Comparison of ENCODE assay signal across 1 cellular context in the genomic region with DNA sequence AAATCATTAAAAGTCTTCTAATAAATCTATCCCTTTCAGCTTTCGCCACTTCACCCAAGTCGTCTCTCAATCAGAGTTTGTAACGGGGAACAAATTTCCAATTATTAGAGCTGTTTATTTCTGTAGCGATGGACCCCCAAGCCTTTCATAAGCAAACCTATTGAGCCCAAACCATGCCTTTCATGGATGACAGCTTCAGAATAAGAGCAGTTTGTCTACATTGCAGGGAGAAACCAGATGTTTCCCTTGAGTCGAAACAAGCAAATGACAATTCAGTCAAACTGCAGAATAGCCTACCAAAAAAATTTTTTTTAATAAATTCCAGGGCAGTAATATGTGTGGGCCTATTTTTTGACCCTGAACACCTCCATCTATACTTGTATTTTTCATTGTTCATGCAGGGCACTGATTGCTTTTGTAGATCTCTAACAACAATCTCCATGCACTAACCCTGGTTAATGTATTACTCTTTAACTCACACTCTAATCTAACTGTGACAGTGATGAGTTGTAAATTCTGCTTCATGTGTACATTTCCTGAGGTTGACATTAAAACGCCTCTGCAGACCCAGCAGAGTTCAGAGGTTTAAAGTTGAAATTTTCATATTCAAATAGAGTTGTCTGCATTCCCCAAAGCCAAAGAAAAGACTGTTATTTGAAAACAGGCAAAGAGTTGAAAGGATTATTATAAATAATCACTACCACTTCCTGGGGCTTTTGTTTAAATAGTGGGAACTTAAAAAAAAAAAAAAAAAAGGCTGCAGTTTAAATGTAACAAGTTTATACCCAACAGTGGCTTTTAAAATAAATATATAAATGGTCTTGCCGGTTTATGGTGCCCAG.
A peak's percentile ranks its signal among the peaks of the same experiment; 100 is the strongest.
TF ChIP-seq lines count a peak whose summit lies in the region.

No MANE protein-coding gene starts in this region.

TF ChIP-seq in HepG2, 621 proteins besides CTCF, POLR2A, EP300 and RAD21 (continued from another document and continues in another):
- TF ChIP-seq, protein P1, sequence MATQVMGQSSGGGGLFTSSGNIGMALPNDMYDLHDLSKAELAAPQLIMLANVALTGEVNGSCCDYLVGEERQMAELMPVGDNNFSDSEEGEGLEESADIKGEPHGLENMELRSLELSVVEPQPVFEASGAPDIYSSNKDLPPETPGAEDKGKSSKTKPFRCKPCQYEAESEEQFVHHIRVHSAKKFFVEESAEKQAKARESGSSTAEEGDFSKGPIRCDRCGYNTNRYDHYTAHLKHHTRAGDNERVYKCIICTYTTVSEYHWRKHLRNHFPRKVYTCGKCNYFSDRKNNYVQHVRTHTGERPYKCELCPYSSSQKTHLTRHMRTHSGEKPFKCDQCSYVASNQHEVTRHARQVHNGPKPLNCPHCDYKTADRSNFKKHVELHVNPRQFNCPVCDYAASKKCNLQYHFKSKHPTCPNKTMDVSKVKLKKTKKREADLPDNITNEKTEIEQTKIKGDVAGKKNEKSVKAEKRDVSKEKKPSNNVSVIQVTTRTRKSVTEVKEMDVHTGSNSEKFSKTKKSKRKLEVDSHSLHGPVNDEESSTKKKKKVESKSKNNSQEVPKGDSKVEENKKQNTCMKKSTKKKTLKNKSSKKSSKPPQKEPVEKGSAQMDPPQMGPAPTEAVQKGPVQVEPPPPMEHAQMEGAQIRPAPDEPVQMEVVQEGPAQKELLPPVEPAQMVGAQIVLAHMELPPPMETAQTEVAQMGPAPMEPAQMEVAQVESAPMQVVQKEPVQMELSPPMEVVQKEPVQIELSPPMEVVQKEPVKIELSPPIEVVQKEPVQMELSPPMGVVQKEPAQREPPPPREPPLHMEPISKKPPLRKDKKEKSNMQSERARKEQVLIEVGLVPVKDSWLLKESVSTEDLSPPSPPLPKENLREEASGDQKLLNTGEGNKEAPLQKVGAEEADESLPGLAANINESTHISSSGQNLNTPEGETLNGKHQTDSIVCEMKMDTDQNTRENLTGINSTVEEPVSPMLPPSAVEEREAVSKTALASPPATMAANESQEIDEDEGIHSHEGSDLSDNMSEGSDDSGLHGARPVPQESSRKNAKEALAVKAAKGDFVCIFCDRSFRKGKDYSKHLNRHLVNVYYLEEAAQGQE (IDR thresholded peaks at IDR 0.05; ENCODE audit: borderline replicate concordance in 1 of 2, low read depth in 1 of 2, low read length in 2 of 2) = no peak
- TF ChIP-seq MEF2D (CRISPR knock-in tag; IDR thresholded peaks at IDR 0.05) = peak; percentile 80
- TF ChIP-seq RARA (CRISPR knock-in tag; IDR thresholded peaks at IDR 0.05) = peak; percentile 99
- TF ChIP-seq SAFB2 (CRISPR knock-in tag; IDR thresholded peaks at IDR 0.05; ENCODE audit: borderline replicate concordance, low read depth) = no peak
- peak; percentile 97 for TF ChIP-seq GFI1 (CRISPR knock-in tag; IDR thresholded peaks at IDR 0.05; ENCODE audit: borderline replicate concordance)
- TF ChIP-seq MATR3 (CRISPR knock-in tag; IDR thresholded peaks at IDR 0.05) = no peak
- TF ChIP-seq, protein P2, sequence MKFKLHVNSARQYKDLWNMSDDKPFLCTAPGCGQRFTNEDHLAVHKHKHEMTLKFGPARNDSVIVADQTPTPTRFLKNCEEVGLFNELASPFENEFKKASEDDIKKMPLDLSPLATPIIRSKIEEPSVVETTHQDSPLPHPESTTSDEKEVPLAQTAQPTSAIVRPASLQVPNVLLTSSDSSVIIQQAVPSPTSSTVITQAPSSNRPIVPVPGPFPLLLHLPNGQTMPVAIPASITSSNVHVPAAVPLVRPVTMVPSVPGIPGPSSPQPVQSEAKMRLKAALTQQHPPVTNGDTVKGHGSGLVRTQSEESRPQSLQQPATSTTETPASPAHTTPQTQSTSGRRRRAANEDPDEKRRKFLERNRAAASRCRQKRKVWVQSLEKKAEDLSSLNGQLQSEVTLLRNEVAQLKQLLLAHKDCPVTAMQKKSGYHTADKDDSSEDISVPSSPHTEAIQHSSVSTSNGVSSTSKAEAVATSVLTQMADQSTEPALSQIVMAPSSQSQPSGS (CRISPR knock-in tag; IDR thresholded peaks at IDR 0.05) = peak; percentile 82
- TF ChIP-seq, protein P3, sequence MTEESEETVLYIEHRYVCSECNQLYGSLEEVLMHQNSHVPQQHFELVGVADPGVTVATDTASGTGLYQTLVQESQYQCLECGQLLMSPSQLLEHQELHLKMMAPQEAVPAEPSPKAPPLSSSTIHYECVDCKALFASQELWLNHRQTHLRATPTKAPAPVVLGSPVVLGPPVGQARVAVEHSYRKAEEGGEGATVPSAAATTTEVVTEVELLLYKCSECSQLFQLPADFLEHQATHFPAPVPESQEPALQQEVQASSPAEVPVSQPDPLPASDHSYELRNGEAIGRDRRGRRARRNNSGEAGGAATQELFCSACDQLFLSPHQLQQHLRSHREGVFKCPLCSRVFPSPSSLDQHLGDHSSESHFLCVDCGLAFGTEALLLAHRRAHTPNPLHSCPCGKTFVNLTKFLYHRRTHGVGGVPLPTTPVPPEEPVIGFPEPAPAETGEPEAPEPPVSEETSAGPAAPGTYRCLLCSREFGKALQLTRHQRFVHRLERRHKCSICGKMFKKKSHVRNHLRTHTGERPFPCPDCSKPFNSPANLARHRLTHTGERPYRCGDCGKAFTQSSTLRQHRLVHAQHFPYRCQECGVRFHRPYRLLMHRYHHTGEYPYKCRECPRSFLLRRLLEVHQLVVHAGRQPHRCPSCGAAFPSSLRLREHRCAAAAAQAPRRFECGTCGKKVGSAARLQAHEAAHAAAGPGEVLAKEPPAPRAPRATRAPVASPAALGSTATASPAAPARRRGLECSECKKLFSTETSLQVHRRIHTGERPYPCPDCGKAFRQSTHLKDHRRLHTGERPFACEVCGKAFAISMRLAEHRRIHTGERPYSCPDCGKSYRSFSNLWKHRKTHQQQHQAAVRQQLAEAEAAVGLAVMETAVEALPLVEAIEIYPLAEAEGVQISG (CRISPR knock-in tag; IDR thresholded peaks at IDR 0.05) = no peak
- TF ChIP-seq RXRB (CRISPR knock-in tag; IDR thresholded peaks at IDR 0.05; ENCODE audit: borderline replicate concordance) = peak; percentile 93
- TF ChIP-seq ZNF292 (CRISPR knock-in tag; IDR thresholded peaks at IDR 0.05; ENCODE audit: borderline replicate concordance, low read depth) = no peak; the same call in 1 of the 2 replicates
- TF ChIP-seq ZNF234 (CRISPR knock-in tag; conservative IDR thresholded peaks at IDR 0.05) = 0 out of 2 replicates have a peak, but pooled peaks have one; percentile 45
- peak; percentile 87 for TF ChIP-seq SOX13 (IDR thresholded peaks at IDR 0.05)
- TF ChIP-seq SOX13 (CRISPR knock-in tag; conservative IDR thresholded peaks at IDR 0.05 in 1 of 2, IDR thresholded peaks at IDR 0.05 in 1 of 2) = peak in 1 of 2 experiments; percentile 98; a peak in 2 of 4 replicates
- TF ChIP-seq CREB1 (IDR thresholded peaks at IDR 0.05) = no peak
- TF ChIP-seq CREB1 (CRISPR knock-in tag; IDR thresholded peaks at IDR 0.05) = peak; percentile 61; the same call in 1 of the 2 replicates
- TF ChIP-seq HDAC6 (IDR thresholded peaks at IDR 0.05; ENCODE audit: low read depth, low read length) = no peak
- no peak for TF ChIP-seq ZNF557 (CRISPR knock-in tag; IDR thresholded peaks at IDR 0.05)
- TF ChIP-seq, protein P4, sequence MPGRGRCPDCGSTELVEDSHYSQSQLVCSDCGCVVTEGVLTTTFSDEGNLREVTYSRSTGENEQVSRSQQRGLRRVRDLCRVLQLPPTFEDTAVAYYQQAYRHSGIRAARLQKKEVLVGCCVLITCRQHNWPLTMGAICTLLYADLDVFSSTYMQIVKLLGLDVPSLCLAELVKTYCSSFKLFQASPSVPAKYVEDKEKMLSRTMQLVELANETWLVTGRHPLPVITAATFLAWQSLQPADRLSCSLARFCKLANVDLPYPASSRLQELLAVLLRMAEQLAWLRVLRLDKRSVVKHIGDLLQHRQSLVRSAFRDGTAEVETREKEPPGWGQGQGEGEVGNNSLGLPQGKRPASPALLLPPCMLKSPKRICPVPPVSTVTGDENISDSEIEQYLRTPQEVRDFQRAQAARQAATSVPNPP (CRISPR knock-in tag; IDR thresholded peaks at IDR 0.05) = no peak
- TF ChIP-seq CBX2 (IDR thresholded peaks at IDR 0.05; ENCODE audit: low read depth, low read length) = no peak
- no peak for TF ChIP-seq CBX2 (CRISPR knock-in tag; IDR thresholded peaks at IDR 0.05; ENCODE audit: low read depth)
- TF ChIP-seq, protein P5, sequence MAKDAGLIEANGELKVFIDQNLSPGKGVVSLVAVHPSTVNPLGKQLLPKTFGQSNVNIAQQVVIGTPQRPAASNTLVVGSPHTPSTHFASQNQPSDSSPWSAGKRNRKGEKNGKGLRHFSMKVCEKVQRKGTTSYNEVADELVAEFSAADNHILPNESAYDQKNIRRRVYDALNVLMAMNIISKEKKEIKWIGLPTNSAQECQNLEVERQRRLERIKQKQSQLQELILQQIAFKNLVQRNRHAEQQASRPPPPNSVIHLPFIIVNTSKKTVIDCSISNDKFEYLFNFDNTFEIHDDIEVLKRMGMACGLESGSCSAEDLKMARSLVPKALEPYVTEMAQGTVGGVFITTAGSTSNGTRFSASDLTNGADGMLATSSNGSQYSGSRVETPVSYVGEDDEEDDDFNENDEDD (CRISPR knock-in tag; IDR thresholded peaks at IDR 0.05; ENCODE audit: borderline replicate concordance) = no peak
- peak; percentile 94 for TF ChIP-seq SKI (IDR thresholded peaks at IDR 0.05; ENCODE audit: partially characterized antibody)
- no peak for TF ChIP-seq NFATC3 (CRISPR knock-in tag; IDR thresholded peaks at IDR 0.05)
- TF ChIP-seq TCF12 (IDR thresholded peaks at IDR 0.05) = no peak
- no peak for TF ChIP-seq TCF12 (CRISPR knock-in tag; IDR thresholded peaks at IDR 0.05)
- TF ChIP-seq, protein P6, sequence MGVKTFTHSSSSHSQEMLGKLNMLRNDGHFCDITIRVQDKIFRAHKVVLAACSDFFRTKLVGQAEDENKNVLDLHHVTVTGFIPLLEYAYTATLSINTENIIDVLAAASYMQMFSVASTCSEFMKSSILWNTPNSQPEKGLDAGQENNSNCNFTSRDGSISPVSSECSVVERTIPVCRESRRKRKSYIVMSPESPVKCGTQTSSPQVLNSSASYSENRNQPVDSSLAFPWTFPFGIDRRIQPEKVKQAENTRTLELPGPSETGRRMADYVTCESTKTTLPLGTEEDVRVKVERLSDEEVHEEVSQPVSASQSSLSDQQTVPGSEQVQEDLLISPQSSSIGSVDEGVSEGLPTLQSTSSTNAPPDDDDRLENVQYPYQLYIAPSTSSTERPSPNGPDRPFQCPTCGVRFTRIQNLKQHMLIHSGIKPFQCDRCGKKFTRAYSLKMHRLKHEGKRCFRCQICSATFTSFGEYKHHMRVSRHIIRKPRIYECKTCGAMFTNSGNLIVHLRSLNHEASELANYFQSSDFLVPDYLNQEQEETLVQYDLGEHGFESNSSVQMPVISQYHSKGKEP (CRISPR knock-in tag; IDR thresholded peaks at IDR 0.05) = no peak
- no peak for TF ChIP-seq ZNF317 (CRISPR knock-in tag; IDR thresholded peaks at IDR 0.05)
- no peak for TF ChIP-seq ZFP36L2 (CRISPR knock-in tag; IDR thresholded peaks at IDR 0.05)
- TF ChIP-seq SPEN (CRISPR knock-in tag; IDR thresholded peaks at IDR 0.05; ENCODE audit: low read depth) = no peak
- peak; percentile 57 to 76 for TF ChIP-seq MAFK (conservative IDR thresholded peaks at IDR 0.05 in 1 of 2, IDR thresholded peaks at IDR 0.05 in 1 of 2; ENCODE audit: low read length in 2 of 2)
- TF ChIP-seq IKZF4 (CRISPR knock-in tag; IDR thresholded peaks at IDR 0.05; ENCODE audit: borderline replicate concordance, low read depth, not compliant biosample characterization) = no peak
- TF ChIP-seq ZNF331 (CRISPR knock-in tag; IDR thresholded peaks at IDR 0.05) = no peak; the same call in 1 of the 2 replicates
- TF ChIP-seq, protein P7, sequence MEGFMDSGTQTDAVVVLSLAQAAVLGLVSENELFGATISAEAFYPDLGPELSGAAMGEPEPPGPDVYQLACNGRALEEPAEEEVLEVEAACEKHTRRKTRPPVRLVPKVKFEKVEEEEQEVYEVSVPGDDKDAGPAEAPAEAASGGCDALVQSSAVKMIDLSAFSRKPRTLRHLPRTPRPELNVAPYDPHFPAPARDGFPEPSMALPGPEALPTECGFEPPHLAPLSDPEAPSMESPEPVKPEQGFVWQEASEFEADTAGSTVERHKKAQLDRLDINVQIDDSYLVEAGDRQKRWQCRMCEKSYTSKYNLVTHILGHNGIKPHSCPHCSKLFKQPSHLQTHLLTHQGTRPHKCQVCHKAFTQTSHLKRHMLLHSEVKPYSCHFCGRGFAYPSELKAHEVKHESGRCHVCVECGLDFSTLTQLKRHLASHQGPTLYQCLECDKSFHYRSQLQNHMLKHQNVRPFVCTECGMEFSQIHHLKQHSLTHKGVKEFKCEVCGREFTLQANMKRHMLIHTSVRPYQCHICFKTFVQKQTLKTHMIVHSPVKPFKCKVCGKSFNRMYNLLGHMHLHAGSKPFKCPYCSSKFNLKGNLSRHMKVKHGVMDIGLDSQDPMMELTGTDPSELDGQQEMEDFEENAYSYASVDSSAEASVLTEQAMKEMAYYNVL (CRISPR knock-in tag; IDR thresholded peaks at IDR 0.05; ENCODE audit: borderline replicate concordance) = 0 out of 2 replicates have a peak, but pooled peaks have one; percentile 44
- TF ChIP-seq RBM22 (optimal IDR thresholded peaks at IDR 0.05; ENCODE audit: low read length) = no peak
- peak; percentile 23; the same call in 1 of the 2 replicates for TF ChIP-seq STAG1 (CRISPR knock-in tag; IDR thresholded peaks at IDR 0.05)
- TF ChIP-seq SRSF1 (optimal IDR thresholded peaks at IDR 0.05; ENCODE audit: low read depth, low read length) = no peak
- no peak for TF ChIP-seq ZFP90 (CRISPR knock-in tag; IDR thresholded peaks at IDR 0.05; ENCODE audit: borderline replicate concordance)
- peak; percentile 89 for TF ChIP-seq CREM (IDR thresholded peaks at IDR 0.05)
- no peak for TF ChIP-seq CREM (CRISPR knock-in tag; IDR thresholded peaks at IDR 0.05)
- peak in 1 of 2 experiments; percentile 78; a peak in 2 of 4 replicates for TF ChIP-seq NR2F1 (CRISPR knock-in tag; IDR thresholded peaks at IDR 0.05)
- peak; percentile 52; the same call in 1 of the 2 replicates for TF ChIP-seq ZNF614 (CRISPR knock-in tag; IDR thresholded peaks at IDR 0.05; ENCODE audit: borderline replicate concordance)
- TF ChIP-seq, protein P8, sequence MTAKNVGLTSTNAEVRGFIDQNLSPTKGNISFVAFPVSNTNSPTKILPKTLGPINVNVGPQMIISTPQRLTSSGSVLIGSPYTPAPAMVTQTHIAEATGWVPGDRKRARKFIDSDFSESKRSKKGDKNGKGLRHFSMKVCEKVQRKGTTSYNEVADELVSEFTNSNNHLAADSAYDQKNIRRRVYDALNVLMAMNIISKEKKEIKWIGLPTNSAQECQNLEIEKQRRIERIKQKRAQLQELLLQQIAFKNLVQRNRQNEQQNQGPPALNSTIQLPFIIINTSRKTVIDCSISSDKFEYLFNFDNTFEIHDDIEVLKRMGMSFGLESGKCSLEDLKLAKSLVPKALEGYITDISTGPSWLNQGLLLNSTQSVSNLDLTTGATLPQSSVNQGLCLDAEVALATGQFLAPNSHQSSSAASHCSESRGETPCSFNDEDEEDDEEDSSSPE (CRISPR knock-in tag; IDR thresholded peaks at IDR 0.05) = no peak
- no peak for TF ChIP-seq PAX8 (CRISPR knock-in tag; IDR thresholded peaks at IDR 0.05; ENCODE audit: borderline replicate concordance)
- TF ChIP-seq ZNF17 (CRISPR knock-in tag; IDR thresholded peaks at IDR 0.05) = 0 out of 2 replicates have a peak, but pooled peaks have one; percentile 56
- no peak for TF ChIP-seq NONO (IDR thresholded peaks at IDR 0.05)
- TF ChIP-seq NONO (CRISPR knock-in tag; conservative IDR thresholded peaks at IDR 0.05) = 0 out of 2 replicates have a peak, but pooled peaks have one; percentile 37
- TF ChIP-seq TBX2 (CRISPR knock-in tag; IDR thresholded peaks at IDR 0.05; ENCODE audit: borderline replicate concordance) = peak; percentile 93
- TF ChIP-seq MED13 (CRISPR knock-in tag; IDR thresholded peaks at IDR 0.05) = peak; percentile 75
- peak; percentile 14; the same call in 1 of the 2 replicates for TF ChIP-seq MIER3 (CRISPR knock-in tag; IDR thresholded peaks at IDR 0.05; ENCODE audit: borderline replicate concordance)
